ENCODE assay signal across 8 cellular contexts in the genomic region with DNA sequence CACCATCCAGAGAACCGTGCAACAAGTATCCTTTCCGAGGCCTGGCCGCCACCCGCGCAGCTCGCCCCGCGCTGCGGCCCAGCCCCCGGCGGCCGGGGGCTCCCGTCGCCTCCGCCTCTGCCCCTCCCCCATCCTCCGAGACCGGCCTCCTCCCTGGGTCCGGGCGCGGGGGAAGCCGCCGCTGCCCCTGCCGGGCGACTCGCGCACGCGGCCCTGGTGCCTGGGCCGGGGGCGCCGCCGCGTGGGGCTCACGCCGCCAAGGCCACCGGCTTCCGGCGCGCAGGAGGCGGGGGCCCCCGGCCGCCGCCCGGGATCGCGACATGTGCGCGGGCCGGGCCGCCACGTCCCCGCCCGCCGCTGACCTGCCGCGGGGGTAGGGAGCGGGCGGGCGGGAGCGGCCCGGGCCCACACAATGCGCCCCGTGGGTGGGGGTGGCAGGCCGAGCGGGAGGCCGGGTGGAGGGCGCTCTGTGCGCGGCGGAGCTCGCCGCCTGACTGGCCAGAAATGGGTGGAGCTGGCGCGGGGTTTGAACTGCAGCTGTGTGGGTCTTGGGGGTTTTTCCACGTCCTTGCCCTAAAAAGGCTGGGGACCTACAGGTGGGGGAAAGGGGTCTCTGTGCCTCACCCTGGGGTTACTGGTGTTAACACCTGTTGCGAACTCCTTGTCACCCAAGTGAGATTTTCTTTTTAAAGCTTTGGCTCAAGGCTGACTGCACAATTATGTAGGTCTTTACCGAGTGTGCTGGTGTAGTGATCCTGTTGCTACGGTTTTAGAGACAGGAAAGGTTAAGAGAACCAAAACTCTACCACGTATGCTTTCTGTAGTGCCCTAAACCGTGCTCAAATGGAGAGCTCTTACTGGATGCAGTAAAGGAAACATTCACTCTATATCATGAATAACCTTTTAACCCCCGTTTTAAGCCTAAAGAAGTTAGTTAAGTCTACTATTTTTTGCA. TPM values are rescaled to one million over a fixed set of nuclear protein-coding genes. Genes with fewer than 3 reads are reported as not detected.
A peak's percentile ranks its signal among the peaks of the same experiment; 100 is the strongest.
DNase-seq lines count a peak whose midpoint lies in the region; ATAC-seq and TF ChIP-seq lines count a peak whose summit lies in the region.

No MANE protein-coding gene starts in this region.

- H3K9me3 Mint-ChIP-seq in activated T-cell treated with anti-CD3 and anti-CD28 coated beads, Interleukin-2, amount 50 U/mL, for 24 hours: no peaks in the 10 kb centered on the region
- H3K9me3 Mint-ChIP-seq in naive thymus-derived CD8-positive, alpha-beta T cell: no peaks in the 10 kb centered on the region

- peaks cover 52% of the 10 kb centered on the region for H3K36me3 Mint-ChIP-seq in activated T-cell treated with anti-CD3 and anti-CD28 coated beads, Interleukin-2, amount 50 U/mL, for 24 hours (ENCODE audit: low read depth)
- peaks cover 0 to 25% (median 1%) of the 10 kb centered on the region in 3 donors for H3K36me3 Mint-ChIP-seq in naive thymus-derived CD8-positive, alpha-beta T cell

- peak overlapping the region; percentile 98 for H3K27ac Mint-ChIP-seq in activated T-cell treated with anti-CD3 and anti-CD28 coated beads, Interleukin-2, amount 50 U/mL, for 24 hours
- H3K27ac Mint-ChIP-seq in naive thymus-derived CD8-positive, alpha-beta T cell: peak overlapping the region; percentile 95 to 98 (median 96)

- H3K27me3 Mint-ChIP-seq in activated T-cell treated with anti-CD3 and anti-CD28 coated beads, Interleukin-2, amount 50 U/mL, for 24 hours: no peaks in the 10 kb centered on the region
- no peaks in the 10 kb centered on the region for H3K27me3 Mint-ChIP-seq in naive thymus-derived CD8-positive, alpha-beta T cell

- POLR2A ChIA-PET in naive thymus-derived CD8-positive, alpha-beta T cell (lab: Charles Lee): interaction anchor here (1.1 to 4.1 kb wide), 2 partner anchors 14 to 31 kb away, joined by 3 to 35 read pairs; a partner anchor contains a TSS

- peak overlapping the region; percentile 99 for H3K4me3 Mint-ChIP-seq in activated T-cell treated with anti-CD3 and anti-CD28 coated beads, Interleukin-2, amount 50 U/mL, for 24 hours
- peak overlapping the region; percentile 94 to 99 (median 97) for H3K4me3 Mint-ChIP-seq in naive thymus-derived CD8-positive, alpha-beta T cell

- no peak for TF ChIP-seq POLR2A in esophagus muscularis mucosa (IDR thresholded peaks at IDR 0.05; ENCODE audit: low read depth)

- H3K36me3 ChIP-seq in esophagus muscularis mucosa: peaks cover 0 to 4% (median 0%) of the 10 kb centered on the region in 4 donors

- peak overlapping the region; percentile 71 to 90 (median 84) for H3K4me3 ChIP-seq in esophagus muscularis mucosa

- intact Hi-C loops in esophagus muscularis mucosa (cut with DNase I): loop anchor here (10.0 kb wide), 1 partner anchor 484 kb away; no protein-coding TSS in a partner anchor

- no peaks in the 10 kb centered on the region for H3K27me3 ChIP-seq in esophagus muscularis mucosa

- H3K27ac ChIP-seq in esophagus muscularis mucosa (replicated peaks in 1 of 4): peak overlapping the region; percentile 83 to 96 (median 88)

- TF ChIP-seq CTCF in esophagus muscularis mucosa (IDR thresholded peaks at IDR 0.05): no peak

- peaks cover 67% of the 10 kb centered on the region for H3K4me1 Mint-ChIP-seq in activated T-cell treated with anti-CD3 and anti-CD28 coated beads, Interleukin-2, amount 50 U/mL, for 24 hours (ENCODE audit: low read depth)
- peaks cover 23 to 71% (median 57%) of the 10 kb centered on the region in 4 donors for H3K4me1 Mint-ChIP-seq in naive thymus-derived CD8-positive, alpha-beta T cell

- TF ChIP-seq EP300 in esophagus muscularis mucosa (IDR thresholded peaks at IDR 0.05): no peak

- peak; percentile 50 for DNase-seq in SIG-M5 treated with dmso at 0.1 percent for 504 hours (lab: John Stamatoyannopoulos, UW; ENCODE audit: unreplicated experiment)
- DNase-seq in SIG-M5 (lab: John Stamatoyannopoulos, UW): no peak
- DNase-seq in NCI-H69 (lab: John Stamatoyannopoulos, UW): peak; percentile 91
- DNase-seq in activated T-cell treated with anti-CD3 and anti-CD28 coated beads, Interleukin-2, amount 50 U/mL, for 24 hours: peak; percentile 75
- no peak for DNase-seq in esophagus muscularis mucosa (ENCODE audit: extremely low spot score)
- peak; percentile 3 to 67 (median 33) for DNase-seq in naive thymus-derived CD8-positive, alpha-beta T cell
- peak in 5 of 6 experiments; percentile 30 to 47 (median 37) for DNase-seq in stimulated activated naive CD4-positive, alpha-beta T cell (lab: John Stamatoyannopoulos, UW)

- no peaks in the 10 kb centered on the region for H3K9me3 ChIP-seq in esophagus muscularis mucosa

- ATAC-seq in HG02763 (IDR thresholded peaks at IDR 0.05; ENCODE audit: unreplicated experiment): peak; percentile 44
- ATAC-seq in naive thymus-derived CD8-positive, alpha-beta T cell: peak; percentile 39 to 55

- under 1% methylated on average over 15 of the region's 81 CpGs for WGBS in esophagus muscularis mucosa

- peaks cover 42 to 80% (median 65%) of the 10 kb centered on the region in 4 donors for H3K4me1 ChIP-seq in esophagus muscularis mucosa

RNA-seq across cellular contexts. Expression of a gene that starts 32.3 kb away (rescaled TPM):
- total RNA-seq in esophagus muscularis mucosa: 10 to 100 TPM; 67.8 to 81.8 (median 71.3) TPM
- 10 to 100 TPM; 91.0 to 94.1 TPM for total RNA-seq in naive thymus-derived CD8-positive, alpha-beta T cell
- polyA plus RNA-seq in naive thymus-derived CD8-positive, alpha-beta T cell: 10 to 100 TPM; 47.6 to 63.7 (median 52.8) TPM

Comparison
In these comparisons a context has a peak if more than half of its experiments do, and no peak if none do; other contexts are left out.
1. DNase-seq: peak in SIG-M5 treated with dmso at 0.1 percent for 504 hours (single experiment), NCI-H69 (single experiment), activated T-cell treated with anti-CD3 and anti-CD28 coated beads, Interleukin-2, amount 50 U/mL, for 24 hours (single experiment), naive thymus-derived CD8-positive, alpha-beta T cell (10 of 10) and stimulated activated naive CD4-positive, alpha-beta T cell (5 of 6); none in SIG-M5 (single experiment) and esophagus muscularis mucosa (single experiment).